In genomic region chrX:48917139-48917980, GRCh38 we compare ENCODE assay signal across 8 cellular contexts. TPM values are rescaled to one million over a fixed set of nuclear protein-coding genes. Genes with fewer than 3 reads are reported as not detected.
DNase-seq lines count a peak whose midpoint lies in the region; FAIRE-seq and TF ChIP-seq lines count a peak whose summit lies in the region.

No MANE protein-coding gene starts in this region.

- 14% methylated on average over 26 of the region's 26 CpGs for WGBS in thymus

- peak; percentile 92 for TF ChIP-seq CTCF in osteocyte (IDR thresholded peaks at IDR 0.05)

- no peaks in the 10 kb centered on the region for H3K9me3 Mint-ChIP-seq in activated naive CD8-positive, alpha-beta T cell (ENCODE audit: low read depth)
- H3K9me3 Mint-ChIP-seq in osteocyte (ENCODE audit: unreplicated experiment): no peaks in the 10 kb centered on the region

- no peaks in the 10 kb centered on the region for H3K9me3 ChIP-seq in thymus (ENCODE audit: control insufficient read depth)

- no peaks in the 10 kb centered on the region for H3K27me3 Mint-ChIP-seq in activated naive CD8-positive, alpha-beta T cell
- H3K27me3 Mint-ChIP-seq in osteocyte (ENCODE audit: unreplicated experiment): no peaks in the 10 kb centered on the region

- peak overlapping the region; percentile 97 for H3K4me3 Mint-ChIP-seq in activated naive CD8-positive, alpha-beta T cell
- peak overlapping the region; percentile 64 for H3K4me3 Mint-ChIP-seq in osteocyte (ENCODE audit: unreplicated experiment)

- no peak for TF ChIP-seq POLR2A in H54 (IDR thresholded peaks at IDR 0.05; ENCODE audit: low read depth, low read length)

- peak overlapping the region; percentile 91 for H3K27ac ChIP-seq in thymus (ENCODE audit: low read depth)

- peaks cover 29% of the 10 kb centered on the region for H3K36me3 ChIP-seq in thymus (ENCODE audit: control insufficient read depth, insufficient read depth)

- no peaks in the 10 kb centered on the region for H3K27me3 ChIP-seq in thymus (ENCODE audit: control insufficient read depth, insufficient read depth)

- H3K4me1 Mint-ChIP-seq in activated naive CD8-positive, alpha-beta T cell (ENCODE audit: low read depth): peaks cover 58% of the 10 kb centered on the region
- H3K4me1 Mint-ChIP-seq in osteocyte (ENCODE audit: unreplicated experiment): peaks cover 26% of the 10 kb centered on the region

- peaks cover 2% of the 10 kb centered on the region for H3K36me3 Mint-ChIP-seq in activated naive CD8-positive, alpha-beta T cell
- H3K36me3 Mint-ChIP-seq in osteocyte (ENCODE audit: unreplicated experiment): no peaks in the 10 kb centered on the region

- H3K4me3 ChIP-seq in thymus (ENCODE audit: low read length): peak overlapping the region; percentile 76

- no peak for FAIRE-seq in H54 (lab: Jason Lieb, UNC)

- H3K27ac Mint-ChIP-seq in activated naive CD8-positive, alpha-beta T cell: peak overlapping the region; percentile 99
- H3K27ac Mint-ChIP-seq in osteocyte (ENCODE audit: unreplicated experiment): peak overlapping the region; percentile 94

- DNase-seq in DMS53 treated with DMSO at 0.1 percent for 48 hours (lab: John Stamatoyannopoulos, UW; ENCODE audit: unreplicated experiment) (peak; percentile 90), H54 (ENCODE audit: insufficient read length, low spot score) (peak; percentile 45), NCI-H1092 (lab: John Stamatoyannopoulos, UW) (peak; percentile 93), SKM-1 (lab: John Stamatoyannopoulos, UW; ENCODE audit: unreplicated experiment) (peak; percentile 46), glomerular visceral epithelial cell (ENCODE audit: extremely low spot score) (peak; percentile 86), osteocyte (ENCODE audit: extremely low spot score, unreplicated experiment) (peak; percentile 95)

- peaks cover 17% of the 10 kb centered on the region for H3K4me1 ChIP-seq in thymus (ENCODE audit: control insufficient read depth, insufficient read depth, low read length)

RNA-seq across cellular contexts. Expression of gene PIM2, which starts 1.5 kb away (rescaled TPM):
- 6.4 and 7.3 TPM in 2 replicates for total RNA-seq in osteocyte
- polyA plus RNA-seq in thymus: 75.4 TPM

RNA-seq across cellular contexts. Expression of gene SLC35A2, which starts 5.9 kb away (rescaled TPM):
- total RNA-seq in osteocyte: 34.6 and 37.0 TPM in 2 replicates
- polyA plus RNA-seq in thymus: 13.3 TPM

RNA-seq across cellular contexts. Expression of gene PQBP1, which starts 19.6 kb away (rescaled TPM):
- 69.8 and 78.3 TPM in 2 replicates for total RNA-seq in osteocyte
- 86.0 TPM for polyA plus RNA-seq in thymus

RNA-seq across cellular contexts. Expression of gene TIMM17B, which starts 19.8 kb away (rescaled TPM):
- total RNA-seq in osteocyte: 45.6 and 50.0 TPM in 2 replicates
- 52.3 TPM for polyA plus RNA-seq in thymus

RNA-seq across cellular contexts. Expression of gene OTUD5, which starts 40.0 kb away (rescaled TPM):
- 54.9 and 57.4 TPM in 2 replicates for total RNA-seq in osteocyte
- 62.4 TPM for polyA plus RNA-seq in thymus

Comparison
In these comparisons a context has a peak if more than half of its experiments do, and no peak if none do; other contexts are left out.
1. Peak in every context shown above with its lines: DNase-seq, H3K4me3 ChIP-seq and H3K27ac ChIP-seq.
2. DNase-seq: peak in every context shown above with its lines; median percentile 95 in osteocyte; 93 in NCI-H1092; 90 in DMS53 treated with DMSO at 0.1 percent for 48 hours; 86 in glomerular visceral epithelial cell; 46 in SKM-1; 45 in H54.